ENCODE assay signal across 23 cellular contexts in the genomic region with DNA sequence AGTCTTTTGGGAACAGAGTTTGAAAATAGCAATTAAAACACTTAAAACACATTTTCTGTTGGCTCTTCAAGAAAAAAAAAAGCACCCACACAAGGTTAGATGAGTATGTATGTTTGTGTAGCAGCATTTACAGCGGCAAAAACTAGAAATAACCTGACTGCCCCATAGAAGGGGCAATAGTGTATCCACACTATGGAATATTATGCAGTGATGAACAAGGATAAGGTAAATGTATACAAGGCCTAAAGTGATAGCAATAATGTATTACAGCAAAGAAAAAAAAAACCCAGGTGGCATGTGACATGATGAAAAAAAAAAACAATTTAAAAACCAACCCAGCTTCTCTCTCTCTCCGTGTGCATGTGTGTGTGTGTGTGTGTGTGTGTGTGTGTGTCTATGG.
"Had no signal": no experiment of that assay in that cellular context is flagged by ENCODE, and none has a peak within 500 bp of the region (broad histone marks: within the 10 kb centered on the region; RNA-seq: fewer than 3 reads in every experiment).

No MANE protein-coding gene starts in this region.

- H3K4me3 ChIP-seq: esophagus squamous epithelium, hepatocyte, lung, neural progenitor cell, spleen, testis, transverse colon had no signal

- H3K27ac Mint-ChIP-seq: dendritic cell treated with granulocyte-macrophage colony-stimulating factor and Interleukin-4, amounts not matched to agents 40 ng/mL and 50 ng/mL, for 4 days; neural progenitor cell; stimulated activated naive B cell treated with anti-CD40 and anti-IgM and Interleukin-4, amounts not matched to agents 10 μg/mL and 1 μg/mL and 100 μg/mL, for 72 hours; stimulated activated naive CD8-positive, alpha-beta T cell treated with anti-CD3 and anti-CD28 coated beads, Interleukin-15, amount 100 ng/mL, for 72 hours had no signal

- H3K27me3 ChIP-seq: esophagus squamous epithelium, hepatocyte, neural progenitor cell, spleen, testis, transverse colon had no signal

- DNase-seq: esophagus squamous epithelium; foreskin fibroblast; kidney; left cardiac atrium; left ventricle myocardium superior; mesenchymal stem cell; midbrain; nucleus accumbens; spleen; stimulated activated CD4-positive, alpha-beta T cell treated with anti-CD3 and anti-CD28 coated beads, Interleukin-15, amount 100 ng/mL, for 24 hours; stimulated activated CD4-positive, alpha-beta T cell treated with anti-CD3 and anti-CD28 coated beads, Interleukin-1b, Interleukin-23, amount 100 ng/mL, for 48 hours; stimulated activated CD4-positive, alpha-beta T cell treated with anti-CD3 and anti-CD28 coated beads, Interleukin-4, amount 100 ng/mL, for 24 hours; stimulated activated naive B cell treated with anti-CD40 and anti-IgM and Interleukin-4, amounts not matched to agents 10 μg/mL and 1 μg/mL and 100 μg/mL, for 72 hours; stimulated activated naive CD8-positive, alpha-beta T cell treated with anti-CD3 and anti-CD28 coated beads, Interleukin-15, amount 100 ng/mL, for 72 hours; testis; transverse colon had no signal

- H3K9me3 Mint-ChIP-seq: dendritic cell treated with granulocyte-macrophage colony-stimulating factor and Interleukin-4, amounts not matched to agents 40 ng/mL and 50 ng/mL, for 4 days; natural killer cell treated with Interleukin-12 subunit alpha and Interleukin-12 subunit beta and Interleukin-15 and Interleukin-18, amount 100 ng/mL, for 72 hours; neural progenitor cell; stimulated activated naive B cell treated with anti-CD40 and anti-IgM and Interleukin-4, amounts not matched to agents 10 μg/mL and 1 μg/mL and 100 μg/mL, for 72 hours; stimulated activated naive CD8-positive, alpha-beta T cell treated with anti-CD3 and anti-CD28 coated beads, Interleukin-15, amount 100 ng/mL, for 72 hours had no signal

- ATAC-seq: left cardiac atrium; left ventricle myocardium superior; natural killer cell treated with Interleukin-12 subunit alpha and Interleukin-12 subunit beta and Interleukin-15 and Interleukin-18, amount 100 ng/mL, for 72 hours; sciatic nerve; stimulated activated naive B cell treated with anti-CD40 and anti-IgM and Interleukin-4, amounts not matched to agents 10 μg/mL and 1 μg/mL and 100 μg/mL, for 72 hours; stimulated activated naive CD8-positive, alpha-beta T cell treated with anti-CD3 and anti-CD28 coated beads, Interleukin-15, amount 100 ng/mL, for 72 hours had no signal

- H3K27me3 Mint-ChIP-seq: dendritic cell treated with granulocyte-macrophage colony-stimulating factor and Interleukin-4, amounts not matched to agents 40 ng/mL and 50 ng/mL, for 4 days; natural killer cell treated with Interleukin-12 subunit alpha and Interleukin-12 subunit beta and Interleukin-15 and Interleukin-18, amount 100 ng/mL, for 72 hours; stimulated activated naive B cell treated with anti-CD40 and anti-IgM and Interleukin-4, amounts not matched to agents 10 μg/mL and 1 μg/mL and 100 μg/mL, for 72 hours; stimulated activated naive CD8-positive, alpha-beta T cell treated with anti-CD3 and anti-CD28 coated beads, Interleukin-15, amount 100 ng/mL, for 72 hours had no signal

- H3K27ac ChIP-seq: esophagus squamous epithelium, hepatocyte, neural progenitor cell, parathyroid adenoma, testis, transverse colon had no signal

- H3K9me3 ChIP-seq: esophagus squamous epithelium, spleen, testis, transverse colon had no signal

- H3K4me3 Mint-ChIP-seq: dendritic cell treated with granulocyte-macrophage colony-stimulating factor and Interleukin-4, amounts not matched to agents 40 ng/mL and 50 ng/mL, for 4 days; natural killer cell treated with Interleukin-12 subunit alpha and Interleukin-12 subunit beta and Interleukin-15 and Interleukin-18, amount 100 ng/mL, for 72 hours; neural progenitor cell; stimulated activated naive B cell treated with anti-CD40 and anti-IgM and Interleukin-4, amounts not matched to agents 10 μg/mL and 1 μg/mL and 100 μg/mL, for 72 hours; stimulated activated naive CD8-positive, alpha-beta T cell treated with anti-CD3 and anti-CD28 coated beads, Interleukin-15, amount 100 ng/mL, for 72 hours had no signal

- H3K4me1 ChIP-seq: neural progenitor cell, parathyroid adenoma had no signal
